Comparison of ENCODE assay signal across 10 cellular contexts in genomic region chr1:54016343-54017282, GRCh38. TPM values are rescaled to one million over a fixed set of nuclear protein-coding genes. Genes with fewer than 3 reads are reported as not detected.
A peak's percentile ranks its signal among the peaks of the same experiment; 100 is the strongest.
DNase-seq lines count a peak whose midpoint lies in the region; ATAC-seq and TF ChIP-seq lines count a peak whose summit lies in the region.
"Had no signal": no experiment of that assay in that cellular context is flagged by ENCODE, and none has a peak within 500 bp of the region (broad histone marks: within the 10 kb centered on the region; RNA-seq: fewer than 3 reads in every experiment).

No MANE protein-coding gene starts in this region.

- H3K4me1 ChIP-seq in right atrium auricular region (no peaks in the 10 kb centered on the region), heart left ventricle (no peaks in the 10 kb centered on the region), SJSA1 (replicated peaks) (peaks cover 9% of the 10 kb centered on the region)

- H3K27ac ChIP-seq in right atrium auricular region (no peak overlapping the region), heart left ventricle (no peak overlapping the region), SJSA1 (no peak overlapping the region)

- no peak for TF ChIP-seq POLR2A in heart left ventricle (IDR thresholded peaks at IDR 0.05)

- H3K9me3 ChIP-seq in right atrium auricular region (no peaks in the 10 kb centered on the region), heart left ventricle (no peaks in the 10 kb centered on the region), SJSA1 (replicated peaks) (no peaks in the 10 kb centered on the region)

- no peaks in the 10 kb centered on the region for H3K36me3 ChIP-seq in right atrium auricular region
- no peaks in the 10 kb centered on the region for H3K36me3 ChIP-seq in heart left ventricle
- H3K36me3 ChIP-seq in SJSA1, result no peaks in the 10 kb centered on the region

- 64 to 75% (median 66%) methylated on average over 8 of the region's 8 CpGs for WGBS in heart left ventricle, 4 donors

- H3K27me3 ChIP-seq in right atrium auricular region, result no peaks in the 10 kb centered on the region
- H3K27me3 ChIP-seq in heart left ventricle, result peaks cover 0 to 31% (median 0%) of the 10 kb centered on the region in 9 donors
- peaks cover 4% of the 10 kb centered on the region; the same call in 1 of the 2 replicates for H3K27me3 ChIP-seq in SJSA1 (replicated peaks)

- H3K4me3 ChIP-seq in right atrium auricular region (no peak overlapping the region), heart left ventricle (no peak overlapping the region), SJSA1 (no peak overlapping the region)

- no peak for ATAC-seq in heart left ventricle
- no peak for ATAC-seq in HG02852 (IDR thresholded peaks at IDR 0.05; ENCODE audit: unreplicated experiment)

- TF ChIP-seq CTCF in right atrium auricular region (IDR thresholded peaks at IDR 0.05), result no peak
- no peak for TF ChIP-seq CTCF in heart left ventricle (IDR thresholded peaks at IDR 0.05)

- intact Hi-C loops in heart left ventricle (cut with DNase I), result no loop called here

- DNase-seq in right atrium auricular region (ENCODE audit: low spot score) (peak; percentile 49), heart left ventricle (no peak), SJSA1 (ENCODE audit: low read depth in 1 of 2, low spot score in 2 of 2) (peak; percentile 49 to 61), iPS-NIHi11 (ENCODE audit: low spot score) (peak; percentile 46), G401 (ENCODE audit: low spot score) (no peak), SHP77 (lab: John Stamatoyannopoulos, UW) (no peak), epidermal melanocyte (ENCODE audit: insufficient read length, low spot score) (no peak)
- DNase-seq: activated naive CD8-positive, alpha-beta T cell treated with anti-CD3 and anti-CD28 coated beads, Interleukin-2, amount 10 ng/mL, durations not matched to agents 7 days and 5 days had no signal

- in situ Hi-C loops in G401 (cut with HindIII; ENCODE audit: low sequenced_read_pairs), result no loop called here

RNA-seq across cellular contexts. Expression of gene LDLRAD1, which starts 1.4 kb away (rescaled TPM):
- total RNA-seq in right atrium auricular region (not detected), heart left ventricle (not detected)
- polyA plus RNA-seq in heart left ventricle, result not detected
- total RNA-seq in SJSA1 (2014; rRNA removed; shearing (Covaris generic)), result not detected in 2 replicates
- total RNA-seq in G401 (2014; rRNA removed; shearing (Covaris generic)), result not detected in 2 replicates
- total RNA-seq: activated naive CD8-positive, alpha-beta T cell treated with anti-CD3 and anti-CD28 coated beads, Interleukin-2, amount 10 ng/mL, durations not matched to agents 7 days and 5 days; T-helper 1 cell treated with Interleukin-12 subunit alpha and Interleukin-12 subunit beta and Interleukin-4 antibody, amounts not matched to agents 30 ng/mL and 1 ng/mL, for 36 hours had no signal

RNA-seq across cellular contexts. Expression of gene TMEM59, which starts 36.4 kb away (rescaled TPM):
- total RNA-seq in right atrium auricular region (100 to 1,000 TPM; 277 to 390 TPM), heart left ventricle (100 to 1,000 TPM; 193 to 496 (median 352) TPM)
- 100 to 1,000 TPM; 124 to 254 TPM for polyA plus RNA-seq in heart left ventricle
- total RNA-seq in SJSA1 (2014; rRNA removed; shearing (Covaris generic)), result 310 and 384 TPM in 2 replicates
- total RNA-seq in G401 (2014; rRNA removed; shearing (Covaris generic)), result 125 and 126 TPM in 2 replicates

RNA-seq across cellular contexts. Expression of gene TCEANC2, which starts 36.8 kb away (rescaled TPM):
- total RNA-seq in right atrium auricular region (1 to 10 TPM; 3.3 to 5.6 TPM), heart left ventricle (1 to 10 TPM; 3.0 to 6.6 (median 4.6) TPM)
- 1 to 10 TPM; 2.4 to 2.5 TPM for polyA plus RNA-seq in heart left ventricle
- total RNA-seq in SJSA1 (2014; rRNA removed; shearing (Covaris generic)), result 1.5 and 2.9 TPM in 2 replicates
- total RNA-seq in G401 (2014; rRNA removed; shearing (Covaris generic)), result 3.0 and 5.7 TPM in 2 replicates

Comparison
In these comparisons a context has a peak if more than half of its experiments do, and no peak if none do; other contexts are left out.
1. DNase-seq: peak in right atrium auricular region (single experiment), SJSA1 (2 of 2) and iPS-NIHi11 (single experiment); none in heart left ventricle (0 of 5), G401 (single experiment), SHP77 (0 of 2) and epidermal melanocyte (single experiment).